In the genomic region with DNA sequence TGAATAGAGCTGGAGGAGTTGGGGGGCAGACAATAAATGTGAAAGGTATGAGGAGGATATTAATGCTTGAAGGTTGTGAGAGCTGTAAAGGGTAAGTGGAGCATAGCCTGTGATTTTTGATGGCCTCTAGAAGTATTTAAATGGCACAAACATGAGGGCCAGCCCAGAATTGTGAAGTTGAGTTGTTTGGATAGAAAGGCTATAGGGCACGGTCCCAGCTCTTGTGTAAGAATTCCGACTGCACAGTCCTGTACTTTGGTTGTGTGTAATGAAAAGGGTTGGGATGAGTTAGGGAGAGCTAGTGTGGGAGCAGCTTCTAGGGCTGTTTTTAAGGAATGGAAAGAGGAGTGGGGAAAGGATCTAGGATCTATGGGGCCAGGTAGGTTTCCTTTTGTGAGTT, we compare ENCODE assay signal across 1 cellular context.
TF ChIP-seq lines count a peak whose summit lies in the region.

No MANE protein-coding gene starts in this region.

TF ChIP-seq in HepG2, 621 proteins besides CTCF, POLR2A, EP300 and RAD21 (continued from another document):
- TF ChIP-seq, protein P1, sequence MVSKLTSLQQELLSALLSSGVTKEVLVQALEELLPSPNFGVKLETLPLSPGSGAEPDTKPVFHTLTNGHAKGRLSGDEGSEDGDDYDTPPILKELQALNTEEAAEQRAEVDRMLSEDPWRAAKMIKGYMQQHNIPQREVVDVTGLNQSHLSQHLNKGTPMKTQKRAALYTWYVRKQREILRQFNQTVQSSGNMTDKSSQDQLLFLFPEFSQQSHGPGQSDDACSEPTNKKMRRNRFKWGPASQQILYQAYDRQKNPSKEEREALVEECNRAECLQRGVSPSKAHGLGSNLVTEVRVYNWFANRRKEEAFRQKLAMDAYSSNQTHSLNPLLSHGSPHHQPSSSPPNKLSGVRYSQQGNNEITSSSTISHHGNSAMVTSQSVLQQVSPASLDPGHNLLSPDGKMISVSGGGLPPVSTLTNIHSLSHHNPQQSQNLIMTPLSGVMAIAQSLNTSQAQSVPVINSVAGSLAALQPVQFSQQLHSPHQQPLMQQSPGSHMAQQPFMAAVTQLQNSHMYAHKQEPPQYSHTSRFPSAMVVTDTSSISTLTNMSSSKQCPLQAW (CRISPR knock-in tag; IDR thresholded peaks at IDR 0.05), result no peak
- TF ChIP-seq ZNF605 (CRISPR knock-in tag; IDR thresholded peaks at IDR 0.05) (no peak), SRSF4 (IDR thresholded peaks at IDR 0.05; ENCODE audit: low read depth, low read length, poor library complexity, severe bottlenecking) (no peak), ZNF792 (CRISPR knock-in tag; IDR thresholded peaks at IDR 0.05) (no peak), GATAD1 (CRISPR knock-in tag; IDR thresholded peaks at IDR 0.05) (no peak)
- TF ChIP-seq, protein P2, sequence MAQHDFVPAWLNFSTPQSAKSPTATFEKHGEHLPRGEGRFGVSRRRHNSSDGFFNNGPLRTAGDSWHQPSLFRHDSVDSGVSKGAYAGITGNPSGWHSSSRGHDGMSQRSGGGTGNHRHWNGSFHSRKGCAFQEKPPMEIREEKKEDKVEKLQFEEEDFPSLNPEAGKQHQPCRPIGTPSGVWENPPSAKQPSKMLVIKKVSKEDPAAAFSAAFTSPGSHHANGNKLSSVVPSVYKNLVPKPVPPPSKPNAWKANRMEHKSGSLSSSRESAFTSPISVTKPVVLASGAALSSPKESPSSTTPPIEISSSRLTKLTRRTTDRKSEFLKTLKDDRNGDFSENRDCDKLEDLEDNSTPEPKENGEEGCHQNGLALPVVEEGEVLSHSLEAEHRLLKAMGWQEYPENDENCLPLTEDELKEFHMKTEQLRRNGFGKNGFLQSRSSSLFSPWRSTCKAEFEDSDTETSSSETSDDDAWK (CRISPR knock-in tag; IDR thresholded peaks at IDR 0.05), result no peak
- TF ChIP-seq, protein P3, sequence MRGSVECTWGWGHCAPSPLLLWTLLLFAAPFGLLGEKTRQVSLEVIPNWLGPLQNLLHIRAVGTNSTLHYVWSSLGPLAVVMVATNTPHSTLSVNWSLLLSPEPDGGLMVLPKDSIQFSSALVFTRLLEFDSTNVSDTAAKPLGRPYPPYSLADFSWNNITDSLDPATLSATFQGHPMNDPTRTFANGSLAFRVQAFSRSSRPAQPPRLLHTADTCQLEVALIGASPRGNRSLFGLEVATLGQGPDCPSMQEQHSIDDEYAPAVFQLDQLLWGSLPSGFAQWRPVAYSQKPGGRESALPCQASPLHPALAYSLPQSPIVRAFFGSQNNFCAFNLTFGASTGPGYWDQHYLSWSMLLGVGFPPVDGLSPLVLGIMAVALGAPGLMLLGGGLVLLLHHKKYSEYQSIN (CRISPR knock-in tag; IDR thresholded peaks at IDR 0.05; ENCODE audit: borderline replicate concordance), result no peak
